In genomic region chr2:235845245-235845644, GRCh38 we compare ENCODE assay signal across 19 cellular contexts.
DNase-seq lines count a peak whose midpoint lies in the region; FAIRE-seq and TF ChIP-seq lines count a peak whose summit lies in the region.
"Had no signal": no experiment of that assay in that cellular context is flagged by ENCODE, and none has a peak within 500 bp of the region (broad histone marks: within the 10 kb centered on the region; RNA-seq: fewer than 3 reads in every experiment).

No MANE protein-coding gene starts in this region.

- no peak for TF ChIP-seq POLR2A in H1 (IDR thresholded peaks at IDR 0.05; ENCODE audit: control extremely low read depth in 1 of 2, low read depth in 2 of 2, low read length in 2 of 2)

- POLR2A ChIA-PET in H1 (lab: Charles Lee; ENCODE audit: partially characterized antibody), result no interaction called here

- no peak overlapping the region for H2AFZ ChIP-seq in H9 (ENCODE audit: low read length)
- H2AFZ ChIP-seq in H1 (ENCODE audit: low read length), result no peak overlapping the region

- DNase-seq in H9 (no peak), H1 (ENCODE audit: low read depth in 1 of 2, low spot score in 2 of 2) (no peak), mesenteric fat pad (ENCODE audit: low spot score) (peak; percentile 51), posterior vena cava (ENCODE audit: low spot score) (peak; percentile 34), NCI-H526 (lab: John Stamatoyannopoulos, UW) (no peak), kidney tubule cell (ENCODE audit: low spot score) (no peak), KBM-7 (no peak)
- DNase-seq: C1 segment of cervical spinal cord; Calu3; CD4-positive, alpha-beta memory T cell; COR-L47; DMS53; DMS79 treated with DMSO at 0.1 percent for 48 hours; GF-D8; GOT3; HFFc6 had no signal

- H3K4me1 ChIP-seq in H9 (ENCODE audit: insufficient read depth, low read length) (no peaks in the 10 kb centered on the region), H1 (replicated peaks in 1 of 4; ENCODE audit: control insufficient read depth in 3 of 4, insufficient read depth in 4 of 4, low read length in 3 of 4) (peaks cover 0 to 7% (median under 1%) of the 10 kb centered on the region in 4 experiments; a peak in 3 of 7 replicates)
- H3K4me1 ChIP-seq: HAP-1 had no signal

- CTCF ChIA-PET in H1 (lab: Charles Lee; ENCODE audit: partially characterized antibody), result interaction anchor here (0.6 to 1.7 kb wide), 2 partner anchors 66 to 489 kb away, joined by 3 to 4 read pairs; no protein-coding TSS in a partner anchor

- no peaks in the 10 kb centered on the region for H3K23me2 ChIP-seq in H9 (ENCODE audit: insufficient read length, low read depth, low read length, poor library complexity, severe bottlenecking)
- H3K23me2 ChIP-seq in H1 (ENCODE audit: low read depth, low read length), result no peaks in the 10 kb centered on the region

- WGBS in H9 (ENCODE audit: extremely low coverage, insufficient read length, low lambda C conversion rate), result no CpG with 5 or more reads among the region's 6 CpGs
- 88% methylated on average over 6 of the region's 6 CpGs; no CpG with 5 or more reads in 1 of the 2 experiments for WGBS in H1 (ENCODE audit: extremely low coverage in 1 of 2, insufficient coverage in 1 of 2, insufficient read length in 1 of 2, insufficient replicate concordance in 2 of 2, low coverage in 1 of 2, low lambda C conversion rate in 2 of 2, missing lambda C conversion rate in 1 of 2), 2 experiments

- H3K27ac ChIP-seq in H9 (ENCODE audit: insufficient read length, low read depth, low read length) (no peak overlapping the region), H1 (ENCODE audit: low read depth, low read length) (no peak overlapping the region; the same call in 1 of the 2 replicates)

- H3K79me2 ChIP-seq in H9 (ENCODE audit: insufficient read depth, low read length) (no peaks in the 10 kb centered on the region), H1 (ENCODE audit: control insufficient read depth in 1 of 2, insufficient read depth in 2 of 2, low read length in 2 of 2) (no peaks in the 10 kb centered on the region)

- no peaks in the 10 kb centered on the region for H3K9me3 ChIP-seq in H9 (ENCODE audit: control insufficient read depth, low read depth, low read length)
- H3K9me3 ChIP-seq in H1 (ENCODE audit: insufficient read depth in 2 of 2, low read depth in 1 of 2, low read length in 1 of 2), result no peaks in the 10 kb centered on the region
- H3K9me3 ChIP-seq: HAP-1 had no signal

- H3K79me1 ChIP-seq in H9 (ENCODE audit: insufficient read depth, low read depth, low read length, poor library complexity, severe bottlenecking) (no peaks in the 10 kb centered on the region), H1 (ENCODE audit: low read depth, low read length) (no peaks in the 10 kb centered on the region)

- no peak overlapping the region for H2BK20ac ChIP-seq in H9 (ENCODE audit: low read depth, low read length, poor library complexity, severe bottlenecking)
- no peak overlapping the region for H2BK20ac ChIP-seq in H1 (ENCODE audit: low read length)

- H2BK12ac ChIP-seq in H9 (ENCODE audit: insufficient read length, low read depth, low read length) (no peak overlapping the region), H1 (ENCODE audit: low read depth, low read length) (no peak overlapping the region)

- H3K4ac ChIP-seq in H9 (ENCODE audit: low read depth, low read length) (no peak overlapping the region), H1 (replicated peaks; ENCODE audit: insufficient read length, low read depth, low read length) (no peak overlapping the region)

- no peak overlapping the region for H3K56ac ChIP-seq in H9 (ENCODE audit: insufficient read length, low read depth, low read length)
- no peak overlapping the region for H3K56ac ChIP-seq in H1 (replicated peaks; ENCODE audit: insufficient read length, low read depth, low read length)

- H3K27me3 Mint-ChIP-seq in H9 (ENCODE audit: low read depth), result no peaks in the 10 kb centered on the region

- H2BK120ac ChIP-seq in H9 (ENCODE audit: low read depth, low read length, poor library complexity, severe bottlenecking) (no peak overlapping the region), H1 (replicated peaks; ENCODE audit: low read depth, low read length) (no peak overlapping the region)

- H3K9ac ChIP-seq in H9 (ENCODE audit: extremely low read depth, insufficient read length, low read length) (no peak overlapping the region), H1 (replicated peaks in 1 of 4; ENCODE audit: extremely low read depth in 1 of 4, low read depth in 3 of 4, low read length in 3 of 4) (no peak overlapping the region)

- H3K4me3 ChIP-seq in H1 (ENCODE audit: extremely low read depth in 1 of 4, insufficient read depth in 2 of 4, low read depth in 3 of 4, low read length in 4 of 4), result no peak overlapping the region
- H3K4me3 ChIP-seq: HAP-1 had no signal

- no peak overlapping the region for H3T11ph ChIP-seq in H9 (ENCODE audit: low read length)

- no peak overlapping the region for H4K8ac ChIP-seq in H9 (replicated peaks; ENCODE audit: insufficient read length, low read depth, low read length)
- peak overlapping the region; percentile 80; the same call in 1 of the 2 replicates for H4K8ac ChIP-seq in H1 (ENCODE audit: extremely low read depth, insufficient read depth, low read length)

- no peak for TF ChIP-seq EP300 in H1 (IDR thresholded peaks at IDR 0.05; ENCODE audit: borderline replicate concordance in 1 of 2, low read depth in 2 of 2, low read length in 2 of 2)

- intact Hi-C loops in posterior vena cava (cut with DNase I), result no loop called here

- 0 out of 7 replicates have a peak, but pooled peaks cover 0 to 2% (median 0%) of the 10 kb centered on the region in 3 experiments for H3K36me3 Mint-ChIP-seq in H9 (ENCODE audit: insufficient read depth in 1 of 3, low read depth in 3 of 3)
- H3K36me3 Mint-ChIP-seq: CD4-positive, alpha-beta memory T cell had no signal

- H3K23ac ChIP-seq in H9 (ENCODE audit: insufficient read length, low read depth, low read length) (no peak overlapping the region), H1 (ENCODE audit: insufficient read length) (no peak overlapping the region)

- H2BK15ac ChIP-seq in H9 (ENCODE audit: low read depth, low read length) (no peak overlapping the region), H1 (ENCODE audit: low read length) (no peak overlapping the region)

- H2BK5ac ChIP-seq in H9 (ENCODE audit: insufficient read length, low read length), result no peak overlapping the region
- no peak overlapping the region for H2BK5ac ChIP-seq in H1 (ENCODE audit: low read depth, low read length)

- H4K20me1 ChIP-seq in H9 (ENCODE audit: control insufficient read depth, insufficient read depth, insufficient read length) (no peaks in the 10 kb centered on the region), H1 (replicated peaks in 1 of 2; ENCODE audit: control insufficient read depth in 1 of 2, insufficient read depth in 2 of 2, low read length in 2 of 2) (peaks cover 2% of the 10 kb centered on the region in 2 experiments)

- H3K4me1 Mint-ChIP-seq in H9, result peaks cover 12 to 17% of the 10 kb centered on the region in 2 experiments
- H3K4me1 Mint-ChIP-seq: CD4-positive, alpha-beta memory T cell had no signal

- H3K27ac Mint-ChIP-seq in H9, result peak overlapping the region in 2 of 3 experiments; percentile 4 to 71; a peak in 1 of 7 replicates
- H3K27ac Mint-ChIP-seq: CD4-positive, alpha-beta memory T cell; HFFc6 had no signal

- H4K5ac ChIP-seq in H9 (ENCODE audit: insufficient read length, low read depth, low read length) (no peak overlapping the region), H1 (ENCODE audit: insufficient read length, low read depth, low read length) (no peak overlapping the region)

- no peaks in the 10 kb centered on the region for H3K9me3 Mint-ChIP-seq in H9
- H3K9me3 Mint-ChIP-seq: HFFc6 had no signal

- no peak overlapping the region for H3K18ac ChIP-seq in H9 (ENCODE audit: insufficient read length, low read depth, low read length)
- no peak overlapping the region for H3K18ac ChIP-seq in H1 (ENCODE audit: extremely low read depth, low read length)

- TF ChIP-seq CTCF in H9 (conservative IDR thresholded peaks at IDR 0.05), result no peak
- TF ChIP-seq CTCF in H1 (IDR thresholded peaks at IDR 0.05; ENCODE audit: control extremely low read depth in 1 of 3, insufficient read depth in 1 of 3, low read depth in 1 of 3, low read length in 3 of 3), result no peak

- no peak overlapping the region for H2AK5ac ChIP-seq in H9 (ENCODE audit: insufficient read length, low read length)
- H2AK5ac ChIP-seq in H1 (ENCODE audit: low read depth, low read length), result no peak overlapping the region

- H3K27me3 ChIP-seq in H9 (ENCODE audit: insufficient read depth, low read length) (no peaks in the 10 kb centered on the region), H1 (replicated peaks in 1 of 4; ENCODE audit: control insufficient read depth in 3 of 4, extremely low read depth in 1 of 4, insufficient read depth in 3 of 4, low read length in 3 of 4) (no peaks in the 10 kb centered on the region)

- no peak overlapping the region for H4K91ac ChIP-seq in H9 (ENCODE audit: insufficient read length, low read depth, low read length)
- H4K91ac ChIP-seq in H1 (replicated peaks; ENCODE audit: insufficient read length, low read length), result no peak overlapping the region

- in situ Hi-C loops in KBM-7 (cut with MboI; ENCODE audit: low pct_unique_long_range_greater_than_20kb, low sequenced_read_pairs), result no loop called here

- FAIRE-seq in H1 (lab: Jason Lieb, UNC), result no peak
- FAIRE-seq: GM12891, GM18507 had no signal

- no peak for TF ChIP-seq RAD21 in H1 (IDR thresholded peaks at IDR 0.05 in 1 of 2, conservative IDR thresholded peaks at IDR 0.05 in 1 of 2; ENCODE audit: low read depth in 2 of 2, low read length in 2 of 2)

- no peak overlapping the region for H3K4me3 Mint-ChIP-seq in H9
- H3K4me3 Mint-ChIP-seq: CD4-positive, alpha-beta memory T cell; HFFc6 had no signal

- H3K36me3 ChIP-seq in H1 (ENCODE audit: control insufficient read depth in 2 of 4, insufficient read depth in 4 of 4, low read length in 3 of 4), result no peaks in the 10 kb centered on the region
- H3K36me3 ChIP-seq: HAP-1 had no signal

- H3K4me2 ChIP-seq in H9 (ENCODE audit: insufficient read depth, insufficient read length, low read length) (no peak overlapping the region), H1 (ENCODE audit: insufficient read depth in 1 of 2, low read depth in 2 of 2, low read length in 2 of 2) (no peak overlapping the region)

- H3K14ac ChIP-seq in H9 (ENCODE audit: insufficient read depth, low read length) (no peak overlapping the region), H1 (ENCODE audit: insufficient read length) (no peak overlapping the region)

TF ChIP-seq in H1, 55 proteins besides CTCF, POLR2A, EP300 and RAD21 (continues in another document):
- TF ChIP-seq SP2 (IDR thresholded peaks at IDR 0.05; ENCODE audit: low read length), result no peak
- TF ChIP-seq, protein P1, sequence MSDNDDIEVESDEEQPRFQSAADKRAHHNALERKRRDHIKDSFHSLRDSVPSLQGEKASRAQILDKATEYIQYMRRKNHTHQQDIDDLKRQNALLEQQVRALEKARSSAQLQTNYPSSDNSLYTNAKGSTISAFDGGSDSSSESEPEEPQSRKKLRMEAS (IDR thresholded peaks at IDR 0.05), result no peak
- no peak for TF ChIP-seq KDM1A (IDR thresholded peaks at IDR 0.05; ENCODE audit: borderline replicate concordance, low read length)
- TF ChIP-seq CHD2 (IDR thresholded peaks at IDR 0.05; ENCODE audit: low read length), result no peak
- TF ChIP-seq HDAC2 (IDR thresholded peaks at IDR 0.05; ENCODE audit: borderline replicate concordance in 1 of 2, low read depth in 2 of 2, low read length in 2 of 2), result no peak
- TF ChIP-seq KDM4A (IDR thresholded peaks at IDR 0.05; ENCODE audit: low read depth, low read length, severe bottlenecking), result no peak

Comparison
In these comparisons a context has a peak if more than half of its experiments do, and no peak if none do; other contexts are left out.
1. DNase-seq: peak in mesenteric fat pad (single experiment) and posterior vena cava (single experiment); none in H9 (single experiment), H1 (0 of 2), NCI-H526 (0 of 2), kidney tubule cell (single experiment) and KBM-7 (single experiment).